Comparison of ENCODE assay signal across 8 cellular contexts in the genomic region with DNA sequence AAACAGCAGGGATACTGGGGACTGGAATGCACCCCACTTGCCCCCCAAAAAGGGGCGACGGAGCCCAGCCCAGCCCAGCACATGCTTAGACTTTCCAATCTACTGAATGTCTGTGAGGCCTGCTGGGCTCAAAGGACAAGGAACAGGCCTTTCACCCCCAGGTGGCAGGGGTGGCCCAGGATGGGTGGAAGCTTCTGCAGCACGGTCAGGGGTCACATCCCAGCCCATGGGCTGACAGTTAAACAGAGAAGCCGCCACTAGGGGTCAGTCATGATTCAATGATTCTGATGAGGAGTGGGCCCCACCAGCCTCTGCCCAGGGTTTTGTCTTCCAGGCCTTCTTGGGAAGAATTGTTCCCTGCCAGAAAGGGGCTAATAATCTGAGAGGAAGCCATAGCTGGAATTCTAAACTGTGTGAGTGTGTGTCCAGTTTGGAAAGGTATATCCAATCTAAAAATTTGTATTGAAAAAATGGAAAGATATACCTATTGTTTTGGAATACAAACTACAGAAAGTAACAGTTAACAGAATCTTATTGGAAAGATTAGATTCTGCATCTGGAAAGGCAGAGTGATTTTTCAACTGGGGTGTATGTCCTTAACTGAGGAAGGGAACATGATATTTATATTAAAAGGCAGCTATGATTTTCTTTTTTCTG. TPM values are rescaled to one million over a fixed set of nuclear protein-coding genes. Genes with fewer than 3 reads are reported as not detected.
DNase-seq lines count a peak whose midpoint lies in the region; ATAC-seq, FAIRE-seq and TF ChIP-seq lines count a peak whose summit lies in the region.

No MANE protein-coding gene starts in this region.

- ATAC-seq in activated CD8-positive, alpha-beta T cell treated with anti-CD3 and anti-CD28 coated beads, Interleukin-2, amount 10 ng/mL, durations not matched to agents 7 days and 5 days, result peak; percentile 56
- ATAC-seq in GM19324 (IDR thresholded peaks at IDR 0.05; ENCODE audit: low FRiP score, unreplicated experiment) (no peak), GM21717 (IDR thresholded peaks at IDR 0.05; ENCODE audit: unreplicated experiment) (no peak)

- H3K18ac ChIP-seq in trophoblast cell (ENCODE audit: low read length), result no peak overlapping the region

- no peak overlapping the region for H3K9ac ChIP-seq in trophoblast cell (ENCODE audit: low read length)

- H4K91ac ChIP-seq in trophoblast cell (ENCODE audit: low read depth, low read length), result no peak overlapping the region

- H3K4me2 ChIP-seq in trophoblast cell (ENCODE audit: low read length), result no peak overlapping the region

- peaks cover 8% of the 10 kb centered on the region for H3K27me3 ChIP-seq in trophoblast cell (ENCODE audit: insufficient read depth, low read length)

- H3K4me3 ChIP-seq in AG10803 (ENCODE audit: low read length) (no peak overlapping the region), foreskin fibroblast (ENCODE audit: low read depth in 1 of 2, low read length in 2 of 2) (no peak overlapping the region), trophoblast cell (ENCODE audit: low read depth, low read length) (no peak overlapping the region)

- DNase-seq in AG10803 (ENCODE audit: low read depth), result peak; percentile 8
- no peak for DNase-seq in GM18507 (ENCODE audit: extremely low spot score, insufficient read length, low read depth)
- DNase-seq in NCI-H345 treated with DMSO at 0.1 percent for 48 hours (lab: John Stamatoyannopoulos, UW; ENCODE audit: unreplicated experiment), result peak; percentile 10
- DNase-seq in activated CD8-positive, alpha-beta T cell treated with anti-CD3 and anti-CD28 coated beads, Interleukin-2, amount 10 ng/mL, durations not matched to agents 7 days and 5 days, result peak; percentile 54
- peak; percentile 10 to 57 for DNase-seq in foreskin fibroblast
- DNase-seq in trophoblast cell, result peak; percentile 35 to 71

- no peak overlapping the region for H2BK12ac ChIP-seq in trophoblast cell (ENCODE audit: low read length)

- H3K9me3 ChIP-seq in trophoblast cell (ENCODE audit: insufficient read depth, low read depth, low read length), result no peaks in the 10 kb centered on the region

- WGBS in trophoblast cell (ENCODE audit: extremely low coverage, insufficient coverage, insufficient read length), result no CpG with 5 or more reads among the region's 4 CpGs

- no peak overlapping the region for H3K27ac Mint-ChIP-seq in activated CD8-positive, alpha-beta T cell treated with anti-CD3 and anti-CD28 coated beads, Interleukin-2, amount 10 ng/mL, durations not matched to agents 7 days and 5 days

- H3K23ac ChIP-seq in trophoblast cell (ENCODE audit: low read length), result no peak overlapping the region

- no peaks in the 10 kb centered on the region for H3K79me2 ChIP-seq in trophoblast cell (ENCODE audit: control insufficient read depth, insufficient read depth, low read length, poor library complexity)

- TF ChIP-seq CTCF in AG10803 (conservative IDR thresholded peaks at IDR 0.05; ENCODE audit: low read length) (peak; percentile 52), foreskin fibroblast (IDR thresholded peaks at IDR 0.05; ENCODE audit: low read depth, low read length) (peak; percentile 45)

- no peak overlapping the region for H3K14ac ChIP-seq in trophoblast cell (ENCODE audit: low read length)

- H3K4ac ChIP-seq in trophoblast cell (ENCODE audit: low read depth, low read length), result no peak overlapping the region

- H4K8ac ChIP-seq in trophoblast cell (ENCODE audit: low read depth, low read length), result no peak overlapping the region

- POLR2A ChIA-PET in activated CD8-positive, alpha-beta T cell treated with anti-CD3 and anti-CD28 coated beads, Interleukin-2, amount 10 ng/mL, durations not matched to agents 7 days and 5 days (lab: Charles Lee), result no interaction called here

- no peaks in the 10 kb centered on the region for H3K79me1 ChIP-seq in trophoblast cell (ENCODE audit: low read length)

- H3K9me3 Mint-ChIP-seq in activated CD8-positive, alpha-beta T cell treated with anti-CD3 and anti-CD28 coated beads, Interleukin-2, amount 10 ng/mL, durations not matched to agents 7 days and 5 days (ENCODE audit: insufficient read depth), result no peaks in the 10 kb centered on the region

- H3K4me1 ChIP-seq in trophoblast cell (ENCODE audit: control insufficient read depth in 1 of 2, insufficient read depth in 2 of 2, low read length in 2 of 2), result peaks cover 5 to 9% of the 10 kb centered on the region in 2 experiments

- no peaks in the 10 kb centered on the region for H3K36me3 ChIP-seq in trophoblast cell (ENCODE audit: control insufficient read depth in 1 of 2, insufficient read depth in 2 of 2, low read length in 2 of 2)

- H3K4me3 Mint-ChIP-seq in activated CD8-positive, alpha-beta T cell treated with anti-CD3 and anti-CD28 coated beads, Interleukin-2, amount 10 ng/mL, durations not matched to agents 7 days and 5 days, result no peak overlapping the region

- no peak overlapping the region for H2BK120ac ChIP-seq in trophoblast cell (ENCODE audit: insufficient read depth, low read length, poor library complexity)

- CTCF ChIA-PET in activated CD8-positive, alpha-beta T cell treated with anti-CD3 and anti-CD28 coated beads, Interleukin-2, amount 10 ng/mL, durations not matched to agents 7 days and 5 days (lab: Charles Lee), result interaction anchor here (0.9 to 3.9 kb wide), 10 partner anchors 8 to 169 kb away, joined by 3 to 37 read pairs (median 4); no protein-coding TSS in a partner anchor

- no peaks in the 10 kb centered on the region for H3K36me3 Mint-ChIP-seq in activated CD8-positive, alpha-beta T cell treated with anti-CD3 and anti-CD28 coated beads, Interleukin-2, amount 10 ng/mL, durations not matched to agents 7 days and 5 days (ENCODE audit: low read depth)

- no peak overlapping the region for H2AFZ ChIP-seq in trophoblast cell (ENCODE audit: insufficient read depth, low read length, poor library complexity)

- peak; percentile 71 for FAIRE-seq in GM18507 (lab: Jason Lieb, UNC)

- peaks cover 12% of the 10 kb centered on the region for H3K27me3 Mint-ChIP-seq in activated CD8-positive, alpha-beta T cell treated with anti-CD3 and anti-CD28 coated beads, Interleukin-2, amount 10 ng/mL, durations not matched to agents 7 days and 5 days (ENCODE audit: low read depth)

- no peak overlapping the region for H3K27ac ChIP-seq in trophoblast cell (ENCODE audit: low read depth, low read length)

- peaks cover 5% of the 10 kb centered on the region for H3K4me1 Mint-ChIP-seq in activated CD8-positive, alpha-beta T cell treated with anti-CD3 and anti-CD28 coated beads, Interleukin-2, amount 10 ng/mL, durations not matched to agents 7 days and 5 days (ENCODE audit: low read depth)

- H2AK5ac ChIP-seq in trophoblast cell (ENCODE audit: low read length), result no peak overlapping the region

- H2BK5ac ChIP-seq in trophoblast cell (ENCODE audit: low read depth, low read length, poor library complexity), result no peak overlapping the region

- no peak overlapping the region for H4K12ac ChIP-seq in trophoblast cell (ENCODE audit: low read depth, low read length)

RNA-seq across cellular contexts. Expression of gene CHRNB4, which starts 2.2 kb away (rescaled TPM):
- total RNA-seq in activated CD8-positive, alpha-beta T cell treated with anti-CD3 and anti-CD28 coated beads, Interleukin-2, amount 10 ng/mL, durations not matched to agents 7 days and 5 days, result not detected
- not detected in 2 replicates for polyA plus RNA-seq in trophoblast cell (2013)

RNA-seq across cellular contexts. Expression of gene CHRNA3, which starts 18.0 kb away (rescaled TPM):
- not detected for total RNA-seq in activated CD8-positive, alpha-beta T cell treated with anti-CD3 and anti-CD28 coated beads, Interleukin-2, amount 10 ng/mL, durations not matched to agents 7 days and 5 days
- polyA plus RNA-seq in trophoblast cell (2013), result 0.03 TPM in 1 of 2 replicates, not detected in the other
